Comparison of ENCODE assay signal across 15 cellular contexts in genomic region chr2:172889287-172889686, GRCh38.
"Had no signal": no experiment of that assay in that cellular context is flagged by ENCODE, and none has a peak within 500 bp of the region (broad histone marks: within the 10 kb centered on the region; RNA-seq: fewer than 3 reads in every experiment).

No MANE protein-coding gene starts in this region.

- H3K4me3 ChIP-seq: lung, thoracic aorta, upper lobe of right lung had no signal

- DNase-seq: activated CD4-positive, alpha-beta T cell treated with anti-CD3 and anti-CD28 coated beads, Interleukin-2, amount 10 ng/mL, durations not matched to agents 7 days and 5 days; activated CD4-positive, CD25-positive, alpha-beta regulatory T cell; activated CD8-positive, alpha-beta memory T cell treated with anti-CD3 and anti-CD28 coated beads, Interleukin-2, amount 50 U/mL, for 48 hours; activated gamma-delta T cell treated with Interleukin-2 at 50 U/mL for 16 hours; activated naive CD8-positive, alpha-beta T cell treated with anti-CD3 and anti-CD28 coated beads for 36 hours; activated T-cell treated with anti-CD3 and anti-CD28 coated beads, Interleukin-2, amount 50 U/mL, for 72 hours; amygdala; cortex of kidney; effector CD8-positive, alpha-beta T cell; foreskin fibroblast; naive B cell; upper lobe of right lung had no signal

- H3K27me3 ChIP-seq: upper lobe of right lung had no signal

- H3K4me1 ChIP-seq: upper lobe of right lung had no signal

- H3K36me3 ChIP-seq: thoracic aorta, upper lobe of right lung had no signal

- H3K9me3 ChIP-seq: thoracic aorta, upper lobe of right lung had no signal

- ATAC-seq: activated T-cell treated with anti-CD3 and anti-CD28 coated beads, Interleukin-2, amount 50 U/mL, for 72 hours; stimulated activated effector memory CD8-positive, alpha-beta T cell treated with anti-CD3 and anti-CD28 coated beads, Interleukin-12 subunit alpha, Interleukin-12 subunit beta, amount 100 ng/mL, for 72 hours; upper lobe of right lung had no signal

- H3K27ac ChIP-seq: thoracic aorta, upper lobe of right lung had no signal
